In genomic region chr21:33199516-33200217, GRCh38 we compare ENCODE assay signal across 8 cellular contexts. TPM values are rescaled to one million over a fixed set of nuclear protein-coding genes. Genes with fewer than 3 reads are reported as not detected.
A peak's percentile ranks its signal among the peaks of the same experiment; 100 is the strongest.
DNase-seq lines count a peak whose midpoint lies in the region; ATAC-seq and TF ChIP-seq lines count a peak whose summit lies in the region.

No MANE protein-coding gene starts in this region.

- no peak overlapping the region for H3K27ac Mint-ChIP-seq in activated CD4-positive, alpha-beta T cell treated with anti-CD3 and anti-CD28 coated beads, Interleukin-2, amount 10 ng/mL, durations not matched to agents 24 days and 14 days

- peaks cover 23% of the 10 kb centered on the region for H3K27me3 Mint-ChIP-seq in activated CD4-positive, alpha-beta T cell treated with anti-CD3 and anti-CD28 coated beads, Interleukin-2, amount 10 ng/mL, durations not matched to agents 24 days and 14 days

- peak; percentile 76 for ATAC-seq in HG03520 (IDR thresholded peaks at IDR 0.05; ENCODE audit: unreplicated experiment)

- intact Hi-C loops in activated CD4-positive, alpha-beta T cell treated with anti-CD3 and anti-CD28 coated beads, Interleukin-2, amount 10 ng/mL, durations not matched to agents 24 days and 14 days (cut with micrococcal nuclease) = loop anchor here (1.0 to 10.0 kb wide), 6 partner anchors 39 to 246 kb away; partner anchors contain the start of gene OLIG2

- H3K36me3 Mint-ChIP-seq in activated CD4-positive, alpha-beta T cell treated with anti-CD3 and anti-CD28 coated beads, Interleukin-2, amount 10 ng/mL, durations not matched to agents 24 days and 14 days (ENCODE audit: low read depth) = no peaks in the 10 kb centered on the region

- H3K9me3 Mint-ChIP-seq in activated CD4-positive, alpha-beta T cell treated with anti-CD3 and anti-CD28 coated beads, Interleukin-2, amount 10 ng/mL, durations not matched to agents 24 days and 14 days = no peaks in the 10 kb centered on the region

- no peak overlapping the region for H3K27ac ChIP-seq in C4-2B

- H3K4me3 Mint-ChIP-seq in activated CD4-positive, alpha-beta T cell treated with anti-CD3 and anti-CD28 coated beads, Interleukin-2, amount 10 ng/mL, durations not matched to agents 24 days and 14 days = no peak overlapping the region

- peak; percentile 81 for TF ChIP-seq CTCF in C4-2B (conservative IDR thresholded peaks at IDR 0.05)

- peaks cover 25% of the 10 kb centered on the region for H3K4me1 Mint-ChIP-seq in activated CD4-positive, alpha-beta T cell treated with anti-CD3 and anti-CD28 coated beads, Interleukin-2, amount 10 ng/mL, durations not matched to agents 24 days and 14 days

- peak; percentile 55 for DNase-seq in GM19240 (ENCODE audit: insufficient read length, low spot score)
- peak; percentile 42 to 90 for DNase-seq in NCI-H526 (lab: John Stamatoyannopoulos, UW)
- DNase-seq in activated CD4-positive, alpha-beta T cell treated with anti-CD3 and anti-CD28 coated beads, Interleukin-2, amount 10 ng/mL, durations not matched to agents 24 days and 14 days = peak; percentile 93
- peak; percentile 89 to 95 for DNase-seq in dermis microvascular lymphatic vessel endothelial cell (ENCODE audit: low read depth in 2 of 2)
- peak; percentile 98 for DNase-seq in medulla oblongata (ENCODE audit: extremely low spot score)
- peak; percentile 24 for DNase-seq in stimulated activated CD8-positive, alpha-beta memory T cell treated with anti-CD3 and anti-CD28 coated beads, Interleukin-15, amount 100 ng/mL, for 24 hours (ENCODE audit: low read depth)

RNA-seq across cellular contexts. Expression of gene IFNAR2, which starts 30.1 kb away (rescaled TPM):
- 35.2 and 36.7 TPM in 2 replicates for total RNA-seq in activated CD4-positive, alpha-beta T cell treated with anti-CD3 and anti-CD28 coated beads, Interleukin-2, amount 10 ng/mL, durations not matched to agents 24 days and 14 days
- total RNA-seq in dermis microvascular lymphatic vessel endothelial cell = 8.3 and 8.7 TPM in 2 replicates

Comparison
In these comparisons a context has a peak if more than half of its experiments do, and no peak if none do; other contexts are left out.
1. DNase-seq: peak in every context shown above with its lines; median percentile 98 in medulla oblongata; 93 in activated CD4-positive, alpha-beta T cell treated with anti-CD3 and anti-CD28 coated beads, Interleukin-2, amount 10 ng/mL, durations not matched to agents 24 days and 14 days; 92 in dermis microvascular lymphatic vessel endothelial cell; 66 in NCI-H526; 55 in GM19240; 24 in stimulated activated CD8-positive, alpha-beta memory T cell treated with anti-CD3 and anti-CD28 coated beads, Interleukin-15, amount 100 ng/mL, for 24 hours.